Comparison of ENCODE assay signal across 9 cellular contexts in the genomic region with DNA sequence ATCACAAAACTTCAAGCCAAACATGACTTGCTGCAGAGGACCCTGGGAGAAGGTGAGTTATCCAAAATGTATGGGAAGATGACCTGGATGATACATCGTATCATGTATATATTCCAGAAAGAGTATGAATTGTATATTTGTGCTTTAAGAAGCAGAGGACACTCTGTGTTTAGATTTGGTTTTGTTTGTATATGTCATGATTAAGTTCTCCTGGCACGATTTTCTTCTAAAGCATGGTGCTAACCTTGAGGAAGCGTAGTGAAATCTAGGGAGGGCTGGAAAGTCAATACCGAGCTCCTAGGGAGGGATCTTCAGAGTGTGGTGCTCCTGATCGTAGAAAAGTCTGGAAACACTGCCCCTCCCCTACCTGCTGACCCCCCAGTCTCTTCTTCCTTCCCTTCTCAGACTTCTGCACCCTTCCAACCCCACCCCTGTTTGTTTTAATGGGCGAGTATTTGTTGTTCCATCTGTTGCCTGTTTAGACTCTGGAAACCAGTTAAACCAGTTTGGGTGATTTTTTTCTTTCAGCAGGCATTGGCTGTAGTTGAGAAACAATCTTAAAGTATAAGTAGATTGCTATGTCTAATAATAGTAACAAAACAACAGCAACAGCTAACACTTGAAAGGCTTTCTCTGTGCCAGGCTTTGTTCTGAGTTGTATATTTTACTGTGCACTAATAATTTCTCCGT.
DNase-seq lines count a peak whose midpoint lies in the region; ATAC-seq and TF ChIP-seq lines count a peak whose summit lies in the region.
"Had no signal": no experiment of that assay in that cellular context is flagged by ENCODE, and none has a peak within 500 bp of the region (broad histone marks: within the 10 kb centered on the region; RNA-seq: fewer than 3 reads in every experiment).

No MANE protein-coding gene starts in this region.

- DNase-seq in NCI-H2029 treated with DMSO at 0.1 percent for 48 hours (lab: John Stamatoyannopoulos, UW) (peak; percentile 66), breast epithelium (ENCODE audit: low spot score in 2 of 2) (no peak), left colon (peak; percentile 28 to 58), upper lobe of right lung (no peak), substantia nigra (lab: John Stamatoyannopoulos, UW) (no peak), posterior cingulate gyrus (no peak)
- DNase-seq in activated T-cell treated with anti-CD3 and anti-CD28 coated beads, Interleukin-2, amount 50 U/mL, for 24 hours: no peak
- DNase-seq: left cardiac atrium, T-helper 9 cell had no signal

- H3K27me3 ChIP-seq in breast epithelium: no peaks in the 10 kb centered on the region
- no peaks in the 10 kb centered on the region for H3K27me3 ChIP-seq in upper lobe of right lung

- intact Hi-C loops in breast epithelium (cut with DNase I; ENCODE audit: low total_unique reads) (no loop called here), left colon (cut with DNase I, micrococcal nuclease) (no loop called here), upper lobe of right lung (cut with DNase I) (no loop called here), posterior cingulate gyrus (cut with DNase I) (loop anchor here (10.0 kb wide), 1 partner anchor 236 kb away; the partner anchor contains the start of gene SRGAP1)

- H3K27ac ChIP-seq in breast epithelium: peak overlapping the region; percentile 68 to 71
- H3K27ac ChIP-seq in upper lobe of right lung: peak overlapping the region; percentile 52
- H3K27ac ChIP-seq in substantia nigra (ENCODE audit: low read depth, low read length, poor library complexity, severe bottlenecking): no peak overlapping the region

- no peak for TF ChIP-seq POLR2A in breast epithelium (IDR thresholded peaks at IDR 0.05)

- H3K4me3 ChIP-seq in breast epithelium: no peak overlapping the region
- H3K4me3 ChIP-seq in upper lobe of right lung: no peak overlapping the region

- no peaks in the 10 kb centered on the region for H3K4me1 Mint-ChIP-seq in activated T-cell treated with anti-CD3 and anti-CD28 coated beads, Interleukin-2, amount 50 U/mL, for 24 hours (ENCODE audit: low read depth)

- no peaks in the 10 kb centered on the region for H3K36me3 ChIP-seq in breast epithelium
- no peaks in the 10 kb centered on the region for H3K36me3 ChIP-seq in upper lobe of right lung

- TF ChIP-seq CTCF in breast epithelium (IDR thresholded peaks at IDR 0.05): no peak
- no peak for TF ChIP-seq CTCF in upper lobe of right lung (IDR thresholded peaks at IDR 0.05)

- H3K9me3 ChIP-seq in breast epithelium (no peaks in the 10 kb centered on the region), upper lobe of right lung (peaks cover 2% of the 10 kb centered on the region)

- no peaks in the 10 kb centered on the region for H3K36me3 Mint-ChIP-seq in activated T-cell treated with anti-CD3 and anti-CD28 coated beads, Interleukin-2, amount 50 U/mL, for 24 hours (ENCODE audit: low read depth)

- peak; percentile 79 for ATAC-seq in left colon
- ATAC-seq in upper lobe of right lung: peak; percentile 83

- H3K27me3 Mint-ChIP-seq in activated T-cell treated with anti-CD3 and anti-CD28 coated beads, Interleukin-2, amount 50 U/mL, for 24 hours: peaks cover 10% of the 10 kb centered on the region

- no peak overlapping the region for H3K27ac Mint-ChIP-seq in activated T-cell treated with anti-CD3 and anti-CD28 coated beads, Interleukin-2, amount 50 U/mL, for 24 hours

- H3K9me3 Mint-ChIP-seq in activated T-cell treated with anti-CD3 and anti-CD28 coated beads, Interleukin-2, amount 50 U/mL, for 24 hours: no peaks in the 10 kb centered on the region

- H3K4me1 ChIP-seq in breast epithelium (no peaks in the 10 kb centered on the region), upper lobe of right lung (peaks cover 31% of the 10 kb centered on the region)

- H3K4me3 Mint-ChIP-seq in activated T-cell treated with anti-CD3 and anti-CD28 coated beads, Interleukin-2, amount 50 U/mL, for 24 hours: no peak overlapping the region

Comparison
In these comparisons a context has a peak if more than half of its experiments do, and no peak if none do; other contexts are left out.
1. DNase-seq: peak in NCI-H2029 treated with DMSO at 0.1 percent for 48 hours (single experiment) and left colon (2 of 2); none in breast epithelium (0 of 2), upper lobe of right lung (single experiment), substantia nigra (0 of 49), posterior cingulate gyrus (0 of 10) and activated T-cell treated with anti-CD3 and anti-CD28 coated beads, Interleukin-2, amount 50 U/mL, for 24 hours (single experiment).